ENCODE assay signal across 1 cellular context in the genomic region with DNA sequence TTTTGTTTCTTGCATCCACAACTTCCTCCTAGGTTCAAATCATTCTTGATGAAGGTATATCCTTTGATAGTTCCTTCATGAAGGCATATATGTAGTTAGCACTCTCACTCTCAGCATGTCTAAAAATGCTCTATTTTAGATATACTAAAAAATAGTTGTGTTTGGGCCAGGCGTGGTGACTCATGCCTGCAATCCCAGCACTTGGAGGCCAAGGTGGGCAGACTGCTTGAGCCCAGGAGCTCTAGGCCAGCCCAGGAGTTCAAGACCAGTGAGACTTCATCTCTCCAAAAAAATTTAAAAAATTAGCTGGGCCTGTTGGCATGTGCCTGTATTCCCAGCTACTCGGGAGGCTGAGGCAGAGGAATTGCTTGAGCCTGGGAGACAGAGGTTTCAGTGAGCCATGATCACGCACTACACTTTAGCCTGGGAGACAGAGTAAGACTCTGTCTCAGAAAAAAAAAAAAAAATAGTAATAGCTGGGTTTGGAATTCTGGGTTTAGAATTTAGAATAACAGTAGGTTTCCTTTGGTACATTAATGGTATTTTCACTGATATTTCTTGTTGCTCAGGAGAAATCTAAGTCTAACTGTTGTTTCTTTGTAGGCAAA.
TF ChIP-seq lines count a peak whose summit lies in the region.

No MANE protein-coding gene starts in this region.

TF ChIP-seq in HCT116, 20 proteins besides CTCF, POLR2A, EP300 and RAD21:
- 0 out of 2 replicates have a peak, but pooled peaks have one; percentile 15 for TF ChIP-seq FOSL1 (IDR thresholded peaks at IDR 0.05; ENCODE audit: low read depth)
- TF ChIP-seq TCF7L2 (IDR thresholded peaks at IDR 0.05; ENCODE audit: borderline replicate concordance, extremely low read depth, insufficient read depth, insufficient read length): no peak
- TF ChIP-seq, protein P1, sequence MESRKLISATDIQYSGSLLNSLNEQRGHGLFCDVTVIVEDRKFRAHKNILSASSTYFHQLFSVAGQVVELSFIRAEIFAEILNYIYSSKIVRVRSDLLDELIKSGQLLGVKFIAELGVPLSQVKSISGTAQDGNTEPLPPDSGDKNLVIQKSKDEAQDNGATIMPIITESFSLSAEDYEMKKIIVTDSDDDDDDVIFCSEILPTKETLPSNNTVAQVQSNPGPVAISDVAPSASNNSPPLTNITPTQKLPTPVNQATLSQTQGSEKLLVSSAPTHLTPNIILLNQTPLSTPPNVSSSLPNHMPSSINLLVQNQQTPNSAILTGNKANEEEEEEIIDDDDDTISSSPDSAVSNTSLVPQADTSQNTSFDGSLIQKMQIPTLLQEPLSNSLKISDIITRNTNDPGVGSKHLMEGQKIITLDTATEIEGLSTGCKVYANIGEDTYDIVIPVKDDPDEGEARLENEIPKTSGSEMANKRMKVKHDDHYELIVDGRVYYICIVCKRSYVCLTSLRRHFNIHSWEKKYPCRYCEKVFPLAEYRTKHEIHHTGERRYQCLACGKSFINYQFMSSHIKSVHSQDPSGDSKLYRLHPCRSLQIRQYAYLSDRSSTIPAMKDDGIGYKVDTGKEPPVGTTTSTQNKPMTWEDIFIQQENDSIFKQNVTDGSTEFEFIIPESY (IDR thresholded peaks at IDR 0.05; ENCODE audit: extremely low read depth, insufficient replicate concordance, low read length): no peak
TF ChIP-seq in HCT116: peak in this region for 1.
